ENCODE assay signal across 19 cellular contexts in genomic region chr1:207814469-207814868, GRCh38.
DNase-seq lines count a peak whose midpoint lies in the region; ATAC-seq and TF ChIP-seq lines count a peak whose summit lies in the region.
"Had no signal": no experiment of that assay in that cellular context is flagged by ENCODE, and none has a peak within 500 bp of the region (broad histone marks: within the 10 kb centered on the region; RNA-seq: fewer than 3 reads in every experiment).

No MANE protein-coding gene starts in this region.

- WGBS in adrenal gland, 4 donors, result 51 to 76% (median 62%) methylated on average over 2 to 4 of the region's 4 CpGs
- 63% methylated on average over 1 of the region's 4 CpGs for WGBS in right lobe of liver (ENCODE audit: insufficient coverage, low coverage, low lambda C conversion rate, missing lambda C conversion rate)

- H3K36me3 ChIP-seq in adrenal gland (replicated peaks in 1 of 2) (peaks cover 0 to 94% of the 10 kb centered on the region in 2 donors), right lobe of liver (peaks cover 0 to 74% (median 27%) of the 10 kb centered on the region in 4 donors), subcutaneous abdominal adipose tissue (ENCODE audit: control insufficient read depth in 5 of 5, insufficient read depth in 5 of 5, low read length in 5 of 5) (peaks cover 3 to 92% (median 84%) of the 10 kb centered on the region in 5 donors), BE2C (no peaks in the 10 kb centered on the region; the same call in 1 of the 2 replicates)

- H3K4me3 Mint-ChIP-seq in T-helper 2 cell treated with Interferon-gamma antibody and Interleukin-4, amounts not matched to agents 5 μg/mL and 100 μg/mL, for 36 hours, result no peak overlapping the region
- H3K4me3 Mint-ChIP-seq in mesothelial cell of epicardium, result no peak overlapping the region
- H3K4me3 Mint-ChIP-seq: GM23338 had no signal

- H3K4me1 Mint-ChIP-seq in T-helper 2 cell treated with Interferon-gamma antibody and Interleukin-4, amounts not matched to agents 5 μg/mL and 100 μg/mL, for 36 hours (ENCODE audit: low read depth), result peaks cover 25% of the 10 kb centered on the region
- no peaks in the 10 kb centered on the region for H3K4me1 Mint-ChIP-seq in mesothelial cell of epicardium

- TF ChIP-seq CTCF in adrenal gland (IDR thresholded peaks at IDR 0.05) (no peak), right lobe of liver (IDR thresholded peaks at IDR 0.05) (no peak), mesothelial cell of epicardium (IDR thresholded peaks at IDR 0.05; ENCODE audit: unreplicated experiment) (no peak), BE2C (IDR thresholded peaks at IDR 0.05; ENCODE audit: low read depth, low read length) (no peak)

- H3K27me3 Mint-ChIP-seq in T-helper 2 cell treated with Interferon-gamma antibody and Interleukin-4, amounts not matched to agents 5 μg/mL and 100 μg/mL, for 36 hours (ENCODE audit: low read depth), result no peaks in the 10 kb centered on the region
- H3K27me3 Mint-ChIP-seq in mesothelial cell of epicardium (ENCODE audit: low read depth), result no peaks in the 10 kb centered on the region

- H3K4me1 ChIP-seq in adrenal gland (replicated peaks in 1 of 2) (peaks cover 59 to 95% of the 10 kb centered on the region in 2 donors), right lobe of liver (peaks cover 0 to 89% (median 28%) of the 10 kb centered on the region in 4 donors), subcutaneous abdominal adipose tissue (ENCODE audit: control insufficient read depth in 5 of 5, insufficient read depth in 5 of 5, low read length in 5 of 5) (peaks cover 22 to 97% (median 94%) of the 10 kb centered on the region in 5 donors), BE2C (no peaks in the 10 kb centered on the region)

- H3K9me3 ChIP-seq in adrenal gland (replicated peaks in 1 of 3), result no peaks in the 10 kb centered on the region
- no peaks in the 10 kb centered on the region for H3K9me3 ChIP-seq in right lobe of liver
- H3K9me3 ChIP-seq in subcutaneous abdominal adipose tissue (ENCODE audit: control insufficient read depth in 5 of 5, low read length in 5 of 5), result no peaks in the 10 kb centered on the region
- no peaks in the 10 kb centered on the region for H3K9me3 ChIP-seq in BE2C
- H3K9me3 ChIP-seq: colonic mucosa had no signal

- no peak for DNase-seq in T-helper 2 cell treated with Interferon-gamma antibody and Interleukin-4, amounts not matched to agents 5 μg/mL and 100 μg/mL, for 36 hours (ENCODE audit: low spot score)
- no peak for DNase-seq in T-helper 2 cell
- peak in 3 of 7 donors; percentile 17 to 53 (median 23) for DNase-seq in adrenal gland
- no peak for DNase-seq in right lobe of liver
- no peak for DNase-seq in mesothelial cell of epicardium (ENCODE audit: low spot score in 2 of 2, unreplicated experiment in 2 of 2)
- no peak for DNase-seq in BE2C
- DNase-seq: colonic mucosa; GDM1; KG1; midbrain; NCI-H187 treated with DMSO at 0.1 percent for 48 hours; NCI-H748 treated with DMSO at 0.1 percent for 48 hours; retina; stimulated activated CD4-positive, alpha-beta T cell treated with anti-CD3 and anti-CD28 coated beads, Interleukin-4, amount 100 ng/mL, for 24 hours; stimulated activated naive CD4-positive, alpha-beta T cell had no signal

- H3K4me3 ChIP-seq in adrenal gland (no peak overlapping the region), right lobe of liver (no peak overlapping the region), subcutaneous abdominal adipose tissue (ENCODE audit: low read depth in 1 of 5, low read length in 5 of 5) (peak overlapping the region in 3 of 5 donors; percentile 19 to 37 (median 28)), BE2C (ENCODE audit: low read depth, low read length) (no peak overlapping the region)
- H3K4me3 ChIP-seq: colonic mucosa, GM23338 had no signal

- H3K9ac ChIP-seq in subcutaneous abdominal adipose tissue (ENCODE audit: low read length in 5 of 5), result peak overlapping the region in 3 of 5 donors; percentile 23 to 41 (median 38)

- TF ChIP-seq POLR2A in adrenal gland (IDR thresholded peaks at IDR 0.05) (no peak), right lobe of liver (IDR thresholded peaks at IDR 0.05) (no peak)

- peak overlapping the region in 3 of 5 donors; percentile 71 to 98 (median 81) for H3K27ac ChIP-seq in adrenal gland
- peak overlapping the region; percentile 8 to 91 (median 18) for H3K27ac ChIP-seq in right lobe of liver
- peak overlapping the region; percentile 82 for H3K27ac ChIP-seq in subcutaneous abdominal adipose tissue (ENCODE audit: low read depth, low read length)
- H3K27ac ChIP-seq: colonic mucosa, RWPE1 had no signal

- H3K27me3 ChIP-seq in adrenal gland (no peaks in the 10 kb centered on the region), right lobe of liver (no peaks in the 10 kb centered on the region), subcutaneous abdominal adipose tissue (ENCODE audit: control insufficient read depth in 5 of 5, insufficient read depth in 4 of 5, low read length in 5 of 5) (no peaks in the 10 kb centered on the region), BE2C (no peaks in the 10 kb centered on the region)
- H3K27me3 ChIP-seq: colonic mucosa had no signal

- H3K27ac Mint-ChIP-seq in T-helper 2 cell treated with Interferon-gamma antibody and Interleukin-4, amounts not matched to agents 5 μg/mL and 100 μg/mL, for 36 hours, result peak overlapping the region; percentile 21
- no peak overlapping the region for H3K27ac Mint-ChIP-seq in mesothelial cell of epicardium
- H3K27ac Mint-ChIP-seq: GM23338 had no signal

- H3K36me3 Mint-ChIP-seq in T-helper 2 cell treated with Interferon-gamma antibody and Interleukin-4, amounts not matched to agents 5 μg/mL and 100 μg/mL, for 36 hours (ENCODE audit: low read depth), result peaks cover 56% of the 10 kb centered on the region
- no peaks in the 10 kb centered on the region for H3K36me3 Mint-ChIP-seq in mesothelial cell of epicardium

- intact Hi-C loops in adrenal gland (cut with DNase I) (no loop called here), right lobe of liver (cut with DNase I) (loop anchor here in 1 of 2 donors (10.0 kb wide), 1 partner anchor 150 kb away; no protein-coding TSS in a partner anchor)

- ATAC-seq in right lobe of liver (no peak), GM18873 (IDR thresholded peaks at IDR 0.05; ENCODE audit: low FRiP score, unreplicated experiment) (no peak)
- ATAC-seq: GM23338 had no signal

- no peaks in the 10 kb centered on the region for H3K9me3 Mint-ChIP-seq in T-helper 2 cell treated with Interferon-gamma antibody and Interleukin-4, amounts not matched to agents 5 μg/mL and 100 μg/mL, for 36 hours
- no peaks in the 10 kb centered on the region for H3K9me3 Mint-ChIP-seq in mesothelial cell of epicardium
- H3K9me3 Mint-ChIP-seq: GM23338 had no signal

Comparison
In these comparisons a context has a peak if more than half of its experiments do, and no peak if none do; other contexts are left out.
1. H3K27ac ChIP-seq: peak in every context shown above with its lines; median percentile 82 in subcutaneous abdominal adipose tissue; 81 in adrenal gland; 18 in right lobe of liver.
2. H3K4me3 ChIP-seq: peak in subcutaneous abdominal adipose tissue (3 of 5); none in adrenal gland (0 of 4), right lobe of liver (0 of 3) and BE2C (single experiment).